8 cellular contexts compared by ENCODE assay signal in genomic region chr4:3291411-3291968, GRCh38. TPM values are rescaled to one million over a fixed set of nuclear protein-coding genes. Genes with fewer than 3 reads are reported as not detected.
DNase-seq lines count a peak whose midpoint lies in the region; ATAC-seq and TF ChIP-seq lines count a peak whose summit lies in the region.

No MANE protein-coding gene starts in this region.

- ATAC-seq in body of pancreas (peak; percentile 5), thoracic aorta (ENCODE audit: insufficient number of reproducible peaks, low FRiP score, low read depth) (no peak), HG02885 (IDR thresholded peaks at IDR 0.05; ENCODE audit: poor library complexity, unreplicated experiment) (no peak)

- no peak for TF ChIP-seq CTCF in AG10803 (conservative IDR thresholded peaks at IDR 0.05; ENCODE audit: low read length)
- no peak for TF ChIP-seq CTCF in body of pancreas (IDR thresholded peaks at IDR 0.05)
- no peak for TF ChIP-seq CTCF in thoracic aorta (IDR thresholded peaks at IDR 0.05)

- H3K9me3 ChIP-seq in HUES64 (ENCODE audit: insufficient read depth, low read depth, low read length) (no peaks in the 10 kb centered on the region), body of pancreas (no peaks in the 10 kb centered on the region), thoracic aorta (no peaks in the 10 kb centered on the region)

- 40% methylated on average over 24 of the region's 24 CpGs for WGBS in HUES64
- 30 to 32% methylated on average over 24 of the region's 24 CpGs for WGBS in body of pancreas, 2 donors

- TF ChIP-seq POLR2A in body of pancreas (IDR thresholded peaks at IDR 0.05), result no peak

- H3K27me3 ChIP-seq in HUES64 (ENCODE audit: insufficient read depth, low read length), result peaks cover 18% of the 10 kb centered on the region
- no peaks in the 10 kb centered on the region for H3K27me3 ChIP-seq in body of pancreas
- peaks cover 5% of the 10 kb centered on the region for H3K27me3 ChIP-seq in thoracic aorta (replicated peaks; ENCODE audit: insufficient read depth)

- intact Hi-C loops in body of pancreas (cut with DNase I), result no loop called here

- peak overlapping the region; percentile 84 for H3K4me3 ChIP-seq in AG10803 (ENCODE audit: low read length)
- H3K4me3 ChIP-seq in HUES64 (ENCODE audit: low read length), result peak overlapping the region; percentile 72
- H3K4me3 ChIP-seq in body of pancreas, result peak overlapping the region; percentile 26 to 79
- peak overlapping the region; percentile 96 for H3K4me3 ChIP-seq in thoracic aorta

- DNase-seq in AG10803 (ENCODE audit: low read depth) (no peak), body of pancreas (peak; percentile 56 to 62 (median 61)), left kidney (ENCODE audit: low read depth, low spot score) (peak; percentile 54), thoracic aorta (ENCODE audit: low spot score) (no peak), NOMO-1 treated with DMSO at 0.1 percent for 48 hours (lab: John Stamatoyannopoulos, UW; ENCODE audit: unreplicated experiment) (no peak), dedifferentiated amniotic fluid mesenchymal stem cell (ENCODE audit: extremely low spot score) (no peak)

- no peaks in the 10 kb centered on the region for H3K36me3 ChIP-seq in HUES64 (ENCODE audit: insufficient read depth, low read length)
- H3K36me3 ChIP-seq in body of pancreas (replicated peaks in 1 of 2; ENCODE audit: insufficient read depth in 1 of 2, low read depth in 2 of 2), result no peaks in the 10 kb centered on the region
- no peaks in the 10 kb centered on the region for H3K36me3 ChIP-seq in thoracic aorta

- H3K9ac ChIP-seq in HUES64 (ENCODE audit: low read depth, low read length), result no peak overlapping the region

- H3K27ac ChIP-seq in HUES64 (ENCODE audit: low read depth, low read length) (no peak overlapping the region), body of pancreas (peak overlapping the region; percentile 75 to 97 (median 86)), thoracic aorta (peak overlapping the region; percentile 86)

- H3K4me1 ChIP-seq in HUES64 (ENCODE audit: insufficient read depth, low read length) (peaks cover 4% of the 10 kb centered on the region; the same call in 1 of the 2 replicates), body of pancreas (peaks cover 20% of the 10 kb centered on the region), thoracic aorta (ENCODE audit: control insufficient read depth in 1 of 2, low read depth in 2 of 2) (peaks cover 5 to 11% of the 10 kb centered on the region in 2 donors)

RNA-seq across cellular contexts. Expression of gene RGS12, which starts 1.3 kb away (rescaled TPM):
- 16.6 TPM for polyA plus RNA-seq in HUES64 (2013, experiment 1 of 2)
- polyA plus RNA-seq in HUES64 (2013, experiment 2 of 2), result 20.4 TPM
- total RNA-seq in body of pancreas (10 to 100 TPM in 1 of 2 donors, 1 to 10 TPM in 1; 9.1 to 12.5 TPM), thoracic aorta (10 to 100 TPM; 13.5 to 43.6 TPM)

RNA-seq across cellular contexts. Expression of gene MSANTD1, which starts 42.5 kb away (rescaled TPM):
- 0.25 TPM for polyA plus RNA-seq in HUES64 (2013, experiment 1 of 2)
- polyA plus RNA-seq in HUES64 (2013, experiment 2 of 2), result 0.32 TPM
- 1 to 10 TPM; 2.6 to 3.6 TPM for total RNA-seq in body of pancreas
- 1 to 10 TPM; 1.4 to 2.8 TPM for total RNA-seq in thoracic aorta

Comparison
In these comparisons a context has a peak if more than half of its experiments do, and no peak if none do; other contexts are left out.
1. DNase-seq: peak in body of pancreas (4 of 4) and left kidney (single experiment); none in AG10803 (single experiment), thoracic aorta (single experiment), NOMO-1 treated with DMSO at 0.1 percent for 48 hours (single experiment) and dedifferentiated amniotic fluid mesenchymal stem cell (single experiment).
2. Peak in every context shown above with its lines, with median percentiles within 50 percentile points of each other: H3K4me3 ChIP-seq.